ENCODE assay signal across 24 cellular contexts in genomic region chr15:81835731-81836130, GRCh38.
"Had no signal": no experiment of that assay in that cellular context is flagged by ENCODE, and none has a peak within 500 bp of the region (broad histone marks: within the 10 kb centered on the region; RNA-seq: fewer than 3 reads in every experiment).

No MANE protein-coding gene starts in this region.

- H3K27ac ChIP-seq: heart right ventricle, hepatocyte, left lung, lower lobe of right lung, ovary, right atrium auricular region, skin epidermis, spleen, stomach, testis, thyroid gland, transverse colon, upper lobe of left lung, vagina had no signal

- DNase-seq: heart right ventricle; left colon; left lung; lower lobe of right lung; naive B cell; natural killer cell; nephron progenitor cell; ovary; spleen; stimulated activated CD4-positive, alpha-beta T cell treated with anti-CD3 and anti-CD28 coated beads, Interleukin-4, amount 100 ng/mL, for 24 hours; stimulated activated naive CD8-positive, alpha-beta T cell treated with anti-CD3 and anti-CD28 coated beads, Interleukin-15, Interleukin-2, amounts not matched to agents 100 U/mL and 50 U/mL, for 24 hours; stomach; testis; thyroid gland; transverse colon; upper lobe of left lung had no signal

- ATAC-seq: heart right ventricle; left colon; left lung; lower lobe of right lung; natural killer cell; sciatic nerve; stimulated activated effector memory CD8-positive, alpha-beta T cell treated with anti-CD3 and anti-CD28 coated beads, Interleukin-12 subunit alpha, Interleukin-12 subunit beta, amount 100 ng/mL, for 72 hours; stimulated activated naive CD8-positive, alpha-beta T cell treated with anti-CD3 and anti-CD28 coated beads, Interleukin-15, Interleukin-2, amounts not matched to agents 100 U/mL and 50 U/mL, for 24 hours had no signal

- H3K4me3 ChIP-seq: heart right ventricle, hepatocyte, left lung, lower lobe of right lung, neural progenitor cell, ovary, right atrium auricular region, skin epidermis, spleen, stomach, testis, thyroid gland, transverse colon, upper lobe of left lung, vagina had no signal

- H3K79me2 ChIP-seq: hepatocyte had no signal

- H3K4me2 ChIP-seq: hepatocyte, neural progenitor cell had no signal

- H3K36me3 ChIP-seq: heart right ventricle, left lung, lower lobe of right lung, neural progenitor cell, ovary, right atrium auricular region, spleen, stomach, thyroid gland, transverse colon, upper lobe of left lung, vagina had no signal

- H3K9ac ChIP-seq: neural progenitor cell had no signal

- H3K27me3 ChIP-seq: heart right ventricle, hepatocyte, neural progenitor cell, ovary, right atrium auricular region, spleen, stomach, testis, thyroid gland, transverse colon, upper lobe of left lung, vagina had no signal

- H3K4me1 ChIP-seq: heart right ventricle, left lung, lower lobe of right lung, right atrium auricular region, spleen, stomach, testis, thyroid gland, transverse colon, upper lobe of left lung, vagina had no signal

- H2AFZ ChIP-seq: hepatocyte, neural progenitor cell had no signal

- H3K9me3 ChIP-seq: heart right ventricle, left lung, lower lobe of right lung, ovary, right atrium auricular region, stomach, testis, thyroid gland, transverse colon, upper lobe of left lung, vagina had no signal

- FAIRE-seq: keratinocyte had no signal
